In genomic region chr18:23994361-23994902, GRCh38 we compare ENCODE assay signal across 9 cellular contexts. TPM values are rescaled to one million over a fixed set of nuclear protein-coding genes. Genes with fewer than 3 reads are reported as not detected.
DNase-seq lines count a peak whose midpoint lies in the region; ATAC-seq and TF ChIP-seq lines count a peak whose summit lies in the region.
"Had no signal": no experiment of that assay in that cellular context is flagged by ENCODE, and none has a peak within 500 bp of the region (broad histone marks: within the 10 kb centered on the region; RNA-seq: fewer than 3 reads in every experiment).

No MANE protein-coding gene starts in this region.

- H3K27me3 Mint-ChIP-seq in brain = peaks cover 4% of the 10 kb centered on the region

- ATAC-seq in GM21529 (IDR thresholded peaks at IDR 0.05; ENCODE audit: unreplicated experiment) (peak; percentile 39), GM18519 (IDR thresholded peaks at IDR 0.05; ENCODE audit: low FRiP score, unreplicated experiment) (no peak)

- H3K27ac Mint-ChIP-seq in brain = peak overlapping the region in 4 of 5 experiments; percentile 58 to 89 (median 79)

- H3K36me3 Mint-ChIP-seq in brain = no peaks in the 10 kb centered on the region

- H3K4me3 Mint-ChIP-seq in brain = peak overlapping the region; percentile 15 to 72 (median 66)

- peak overlapping the region; percentile 44 for H3K4me3 ChIP-seq in BE2C (ENCODE audit: low read depth, low read length)
- H3K4me3 ChIP-seq: suprapubic skin had no signal

- H3K9me3 Mint-ChIP-seq in brain = no peaks in the 10 kb centered on the region

- DNase-seq in BE2C (peak; percentile 47), NCI-H460 (ENCODE audit: extremely low read depth, low read depth) (peak; percentile 84), medulla oblongata (ENCODE audit: extremely low spot score) (peak; percentile 40), AML-193 (lab: John Stamatoyannopoulos, UW) (no peak)
- no peak for DNase-seq in stimulated activated CD8-positive, alpha-beta memory T cell treated with anti-CD3 and anti-CD28 coated beads, Interleukin-4, amount 100 ng/mL, for 48 hours

- TF ChIP-seq CTCF in BE2C (IDR thresholded peaks at IDR 0.05; ENCODE audit: low read depth, low read length) (no peak), brain (conservative IDR thresholded peaks at IDR 0.05) (no peak)

- no peaks in the 10 kb centered on the region for H3K27me3 ChIP-seq in BE2C
- H3K27me3 ChIP-seq: suprapubic skin had no signal

- H3K4me1 Mint-ChIP-seq in brain = peaks cover 45% of the 10 kb centered on the region

- H3K36me3 ChIP-seq in BE2C = no peaks in the 10 kb centered on the region
- H3K36me3 ChIP-seq: suprapubic skin had no signal

- H3K9me3 ChIP-seq in BE2C = no peaks in the 10 kb centered on the region
- H3K9me3 ChIP-seq: suprapubic skin had no signal

- H3K4me1 ChIP-seq in BE2C = no peaks in the 10 kb centered on the region

RNA-seq across cellular contexts. Expression of gene TTC39C, which starts 20.1 kb away (rescaled TPM):
- 5.4 TPM for polyA plus RNA-seq in BE2C (2012; ENCODE audit: insufficient read depth, insufficient read length, low read depth)
- total RNA-seq in NCI-H460 (2014; rRNA removed; shearing (Covaris generic)) = 28.3 and 29.7 TPM in 2 replicates
- polyA plus RNA-seq in NCI-H460 (2014; cell fraction: nucleus; rRNA removed) = 12.0 and 20.8 TPM in 2 replicates
- 6.3 TPM for polyA plus RNA-seq in brain (ENCODE audit: insufficient read depth, low read depth, low replicate concordance)

Comparison
In these comparisons a context has a peak if more than half of its experiments do, and no peak if none do; other contexts are left out.
1. DNase-seq: peak in BE2C (single experiment), NCI-H460 (single experiment) and medulla oblongata (single experiment); none in AML-193 (0 of 2) and stimulated activated CD8-positive, alpha-beta memory T cell treated with anti-CD3 and anti-CD28 coated beads, Interleukin-4, amount 100 ng/mL, for 48 hours (single experiment).